1 cellular context compared by ENCODE assay signal in the genomic region with DNA sequence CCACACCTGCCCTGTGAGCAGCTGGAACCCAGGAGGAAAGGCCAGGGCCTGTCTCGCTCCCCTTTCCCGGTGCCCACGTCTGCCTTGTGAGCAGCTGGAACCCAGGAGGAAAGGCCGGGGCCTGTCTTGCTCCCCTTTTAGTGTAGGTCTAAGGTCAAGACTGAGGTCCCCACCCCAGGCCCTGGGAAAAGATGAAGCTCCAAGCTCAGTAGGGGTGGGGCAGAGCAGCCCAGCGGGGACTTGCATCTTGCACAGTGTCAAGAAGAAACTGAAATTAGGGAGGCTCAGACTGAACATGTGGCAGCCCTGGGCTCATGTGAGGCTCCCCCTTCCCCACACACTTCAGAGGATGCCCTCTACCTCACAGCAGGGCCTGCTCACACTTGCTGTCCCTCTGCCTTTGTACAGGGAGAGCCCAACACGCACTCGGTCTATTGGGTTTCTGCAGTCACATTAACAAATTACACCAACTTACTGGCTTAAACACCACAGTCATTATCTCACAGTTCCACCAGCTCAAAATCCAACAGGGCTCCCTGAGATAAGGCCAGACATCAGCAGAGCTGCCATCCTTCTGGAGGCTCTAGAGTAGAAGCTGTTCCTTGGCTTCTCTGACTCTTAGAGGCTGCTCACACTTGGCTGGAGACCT.
TF ChIP-seq lines count a peak whose summit lies in the region.

No MANE protein-coding gene starts in this region.

TF ChIP-seq in K562, 482 proteins besides CTCF, POLR2A, EP300 and RAD21 (continued from another document and continues in another):
- TF ChIP-seq, protein P1, sequence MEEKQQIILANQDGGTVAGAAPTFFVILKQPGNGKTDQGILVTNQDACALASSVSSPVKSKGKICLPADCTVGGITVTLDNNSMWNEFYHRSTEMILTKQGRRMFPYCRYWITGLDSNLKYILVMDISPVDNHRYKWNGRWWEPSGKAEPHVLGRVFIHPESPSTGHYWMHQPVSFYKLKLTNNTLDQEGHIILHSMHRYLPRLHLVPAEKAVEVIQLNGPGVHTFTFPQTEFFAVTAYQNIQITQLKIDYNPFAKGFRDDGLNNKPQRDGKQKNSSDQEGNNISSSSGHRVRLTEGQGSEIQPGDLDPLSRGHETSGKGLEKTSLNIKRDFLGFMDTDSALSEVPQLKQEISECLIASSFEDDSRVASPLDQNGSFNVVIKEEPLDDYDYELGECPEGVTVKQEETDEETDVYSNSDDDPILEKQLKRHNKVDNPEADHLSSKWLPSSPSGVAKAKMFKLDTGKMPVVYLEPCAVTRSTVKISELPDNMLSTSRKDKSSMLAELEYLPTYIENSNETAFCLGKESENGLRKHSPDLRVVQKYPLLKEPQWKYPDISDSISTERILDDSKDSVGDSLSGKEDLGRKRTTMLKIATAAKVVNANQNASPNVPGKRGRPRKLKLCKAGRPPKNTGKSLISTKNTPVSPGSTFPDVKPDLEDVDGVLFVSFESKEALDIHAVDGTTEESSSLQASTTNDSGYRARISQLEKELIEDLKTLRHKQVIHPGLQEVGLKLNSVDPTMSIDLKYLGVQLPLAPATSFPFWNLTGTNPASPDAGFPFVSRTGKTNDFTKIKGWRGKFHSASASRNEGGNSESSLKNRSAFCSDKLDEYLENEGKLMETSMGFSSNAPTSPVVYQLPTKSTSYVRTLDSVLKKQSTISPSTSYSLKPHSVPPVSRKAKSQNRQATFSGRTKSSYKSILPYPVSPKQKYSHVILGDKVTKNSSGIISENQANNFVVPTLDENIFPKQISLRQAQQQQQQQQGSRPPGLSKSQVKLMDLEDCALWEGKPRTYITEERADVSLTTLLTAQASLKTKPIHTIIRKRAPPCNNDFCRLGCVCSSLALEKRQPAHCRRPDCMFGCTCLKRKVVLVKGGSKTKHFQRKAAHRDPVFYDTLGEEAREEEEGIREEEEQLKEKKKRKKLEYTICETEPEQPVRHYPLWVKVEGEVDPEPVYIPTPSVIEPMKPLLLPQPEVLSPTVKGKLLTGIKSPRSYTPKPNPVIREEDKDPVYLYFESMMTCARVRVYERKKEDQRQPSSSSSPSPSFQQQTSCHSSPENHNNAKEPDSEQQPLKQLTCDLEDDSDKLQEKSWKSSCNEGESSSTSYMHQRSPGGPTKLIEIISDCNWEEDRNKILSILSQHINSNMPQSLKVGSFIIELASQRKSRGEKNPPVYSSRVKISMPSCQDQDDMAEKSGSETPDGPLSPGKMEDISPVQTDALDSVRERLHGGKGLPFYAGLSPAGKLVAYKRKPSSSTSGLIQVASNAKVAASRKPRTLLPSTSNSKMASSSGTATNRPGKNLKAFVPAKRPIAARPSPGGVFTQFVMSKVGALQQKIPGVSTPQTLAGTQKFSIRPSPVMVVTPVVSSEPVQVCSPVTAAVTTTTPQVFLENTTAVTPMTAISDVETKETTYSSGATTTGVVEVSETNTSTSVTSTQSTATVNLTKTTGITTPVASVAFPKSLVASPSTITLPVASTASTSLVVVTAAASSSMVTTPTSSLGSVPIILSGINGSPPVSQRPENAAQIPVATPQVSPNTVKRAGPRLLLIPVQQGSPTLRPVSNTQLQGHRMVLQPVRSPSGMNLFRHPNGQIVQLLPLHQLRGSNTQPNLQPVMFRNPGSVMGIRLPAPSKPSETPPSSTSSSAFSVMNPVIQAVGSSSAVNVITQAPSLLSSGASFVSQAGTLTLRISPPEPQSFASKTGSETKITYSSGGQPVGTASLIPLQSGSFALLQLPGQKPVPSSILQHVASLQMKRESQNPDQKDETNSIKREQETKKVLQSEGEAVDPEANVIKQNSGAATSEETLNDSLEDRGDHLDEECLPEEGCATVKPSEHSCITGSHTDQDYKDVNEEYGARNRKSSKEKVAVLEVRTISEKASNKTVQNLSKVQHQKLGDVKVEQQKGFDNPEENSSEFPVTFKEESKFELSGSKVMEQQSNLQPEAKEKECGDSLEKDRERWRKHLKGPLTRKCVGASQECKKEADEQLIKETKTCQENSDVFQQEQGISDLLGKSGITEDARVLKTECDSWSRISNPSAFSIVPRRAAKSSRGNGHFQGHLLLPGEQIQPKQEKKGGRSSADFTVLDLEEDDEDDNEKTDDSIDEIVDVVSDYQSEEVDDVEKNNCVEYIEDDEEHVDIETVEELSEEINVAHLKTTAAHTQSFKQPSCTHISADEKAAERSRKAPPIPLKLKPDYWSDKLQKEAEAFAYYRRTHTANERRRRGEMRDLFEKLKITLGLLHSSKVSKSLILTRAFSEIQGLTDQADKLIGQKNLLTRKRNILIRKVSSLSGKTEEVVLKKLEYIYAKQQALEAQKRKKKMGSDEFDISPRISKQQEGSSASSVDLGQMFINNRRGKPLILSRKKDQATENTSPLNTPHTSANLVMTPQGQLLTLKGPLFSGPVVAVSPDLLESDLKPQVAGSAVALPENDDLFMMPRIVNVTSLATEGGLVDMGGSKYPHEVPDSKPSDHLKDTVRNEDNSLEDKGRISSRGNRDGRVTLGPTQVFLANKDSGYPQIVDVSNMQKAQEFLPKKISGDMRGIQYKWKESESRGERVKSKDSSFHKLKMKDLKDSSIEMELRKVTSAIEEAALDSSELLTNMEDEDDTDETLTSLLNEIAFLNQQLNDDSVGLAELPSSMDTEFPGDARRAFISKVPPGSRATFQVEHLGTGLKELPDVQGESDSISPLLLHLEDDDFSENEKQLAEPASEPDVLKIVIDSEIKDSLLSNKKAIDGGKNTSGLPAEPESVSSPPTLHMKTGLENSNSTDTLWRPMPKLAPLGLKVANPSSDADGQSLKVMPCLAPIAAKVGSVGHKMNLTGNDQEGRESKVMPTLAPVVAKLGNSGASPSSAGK (IDR thresholded peaks at IDR 0.05), result no peak
- TF ChIP-seq PRPF4 (IDR thresholded peaks at IDR 0.05; ENCODE audit: insufficient read depth, low read depth, low read length, poor library complexity, severe bottlenecking) (no peak), ZNF197 (CRISPR knock-in tag; IDR thresholded peaks at IDR 0.05; ENCODE audit: low read depth) (0 out of 2 replicates have a peak, but pooled peaks have one; percentile 50), SP2 (IDR thresholded peaks at IDR 0.05; ENCODE audit: extremely low read depth, low read depth, low read length, poor library complexity, severe bottlenecking) (no peak), TCF3 (CRISPR knock-in tag; IDR thresholded peaks at IDR 0.05) (peak; percentile 97), MAZ (CRISPR knock-in tag; conservative IDR thresholded peaks at IDR 0.05 in 1 of 2, IDR thresholded peaks at IDR 0.05 in 1 of 2) (peak in 1 of 2 experiments; percentile 38; a peak in 1 of 4 replicates), POU5F1 (IDR thresholded peaks at IDR 0.05; ENCODE audit: borderline replicate concordance, low read depth, low read length, partially characterized antibody) (no peak), TEAD2 (tag; IDR thresholded peaks at IDR 0.05) (no peak), CBX5 (IDR thresholded peaks at IDR 0.05; ENCODE audit: borderline replicate concordance, low read depth) (no peak), KDM2B (CRISPR knock-in tag; IDR thresholded peaks at IDR 0.05) (no peak), RBM25 (IDR thresholded peaks at IDR 0.05; ENCODE audit: low read depth, low read length, severe bottlenecking) (no peak), ZKSCAN8 (CRISPR knock-in tag; IDR thresholded peaks at IDR 0.05) (no peak), ETS2 (tag; IDR thresholded peaks at IDR 0.05; ENCODE audit: borderline replicate concordance, poor library complexity, severe bottlenecking) (no peak), STAG1 (CRISPR knock-in tag; IDR thresholded peaks at IDR 0.05; ENCODE audit: borderline replicate concordance) (no peak), DPF2 (IDR thresholded peaks at IDR 0.05) (peak; percentile 94), HNRNPH1 (optimal IDR thresholded peaks at IDR 0.05; ENCODE audit: low read depth, low read length) (no peak), NELFE (IDR thresholded peaks at IDR 0.05; ENCODE audit: insufficient read depth, insufficient read length) (no peak), BHLHE40 (IDR thresholded peaks at IDR 0.05; ENCODE audit: low read length) (no peak), ZNF431 (CRISPR knock-in tag; IDR thresholded peaks at IDR 0.05) (no peak), HLTF (IDR thresholded peaks at IDR 0.05) (no peak), SOX6 (IDR thresholded peaks at IDR 0.05) (peak; percentile 87), ZNF583 (CRISPR knock-in tag; IDR thresholded peaks at IDR 0.05) (no peak), PTBP1 (IDR thresholded peaks at IDR 0.05; ENCODE audit: low read depth, low read length) (no peak), CREB1 (IDR thresholded peaks at IDR 0.05) (peak; percentile 23; the same call in 1 of the 2 replicates), CREB1 (CRISPR knock-in tag; IDR thresholded peaks at IDR 0.05) (no peak), KDM4B (IDR thresholded peaks at IDR 0.05; ENCODE audit: borderline replicate concordance in 2 of 2, low read depth in 1 of 2) (no peak), KDM5B (IDR thresholded peaks at IDR 0.05; ENCODE audit: insufficient replicate concordance, low read depth, low read length) (no peak), CHD4 (IDR thresholded peaks at IDR 0.05; ENCODE audit: insufficient read depth, insufficient replicate concordance, low read depth, low read length, poor library complexity, severe bottlenecking) (no peak), CC2D1A (IDR thresholded peaks at IDR 0.05) (peak; percentile 85; the same call in 1 of the 2 replicates), ZNF347 (CRISPR knock-in tag; IDR thresholded peaks at IDR 0.05; ENCODE audit: low read depth) (no peak), MAFG (tag; conservative IDR thresholded peaks at IDR 0.05) (no peak), ZC3H8 (IDR thresholded peaks at IDR 0.05) (no peak)
- TF ChIP-seq, protein P2, sequence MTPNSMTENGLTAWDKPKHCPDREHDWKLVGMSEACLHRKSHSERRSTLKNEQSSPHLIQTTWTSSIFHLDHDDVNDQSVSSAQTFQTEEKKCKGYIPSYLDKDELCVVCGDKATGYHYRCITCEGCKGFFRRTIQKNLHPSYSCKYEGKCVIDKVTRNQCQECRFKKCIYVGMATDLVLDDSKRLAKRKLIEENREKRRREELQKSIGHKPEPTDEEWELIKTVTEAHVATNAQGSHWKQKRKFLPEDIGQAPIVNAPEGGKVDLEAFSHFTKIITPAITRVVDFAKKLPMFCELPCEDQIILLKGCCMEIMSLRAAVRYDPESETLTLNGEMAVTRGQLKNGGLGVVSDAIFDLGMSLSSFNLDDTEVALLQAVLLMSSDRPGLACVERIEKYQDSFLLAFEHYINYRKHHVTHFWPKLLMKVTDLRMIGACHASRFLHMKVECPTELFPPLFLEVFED (CRISPR knock-in tag; conservative IDR thresholded peaks at IDR 0.05), result no peak
- TF ChIP-seq, protein P3, sequence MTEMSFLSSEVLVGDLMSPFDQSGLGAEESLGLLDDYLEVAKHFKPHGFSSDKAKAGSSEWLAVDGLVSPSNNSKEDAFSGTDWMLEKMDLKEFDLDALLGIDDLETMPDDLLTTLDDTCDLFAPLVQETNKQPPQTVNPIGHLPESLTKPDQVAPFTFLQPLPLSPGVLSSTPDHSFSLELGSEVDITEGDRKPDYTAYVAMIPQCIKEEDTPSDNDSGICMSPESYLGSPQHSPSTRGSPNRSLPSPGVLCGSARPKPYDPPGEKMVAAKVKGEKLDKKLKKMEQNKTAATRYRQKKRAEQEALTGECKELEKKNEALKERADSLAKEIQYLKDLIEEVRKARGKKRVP (CRISPR knock-in tag; IDR thresholded peaks at IDR 0.05), result no peak
- TF ChIP-seq, protein P4, sequence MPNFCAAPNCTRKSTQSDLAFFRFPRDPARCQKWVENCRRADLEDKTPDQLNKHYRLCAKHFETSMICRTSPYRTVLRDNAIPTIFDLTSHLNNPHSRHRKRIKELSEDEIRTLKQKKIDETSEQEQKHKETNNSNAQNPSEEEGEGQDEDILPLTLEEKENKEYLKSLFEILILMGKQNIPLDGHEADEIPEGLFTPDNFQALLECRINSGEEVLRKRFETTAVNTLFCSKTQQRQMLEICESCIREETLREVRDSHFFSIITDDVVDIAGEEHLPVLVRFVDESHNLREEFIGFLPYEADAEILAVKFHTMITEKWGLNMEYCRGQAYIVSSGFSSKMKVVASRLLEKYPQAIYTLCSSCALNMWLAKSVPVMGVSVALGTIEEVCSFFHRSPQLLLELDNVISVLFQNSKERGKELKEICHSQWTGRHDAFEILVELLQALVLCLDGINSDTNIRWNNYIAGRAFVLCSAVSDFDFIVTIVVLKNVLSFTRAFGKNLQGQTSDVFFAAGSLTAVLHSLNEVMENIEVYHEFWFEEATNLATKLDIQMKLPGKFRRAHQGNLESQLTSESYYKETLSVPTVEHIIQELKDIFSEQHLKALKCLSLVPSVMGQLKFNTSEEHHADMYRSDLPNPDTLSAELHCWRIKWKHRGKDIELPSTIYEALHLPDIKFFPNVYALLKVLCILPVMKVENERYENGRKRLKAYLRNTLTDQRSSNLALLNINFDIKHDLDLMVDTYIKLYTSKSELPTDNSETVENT (CRISPR knock-in tag; IDR thresholded peaks at IDR 0.05), result no peak
- TF ChIP-seq, protein P5, sequence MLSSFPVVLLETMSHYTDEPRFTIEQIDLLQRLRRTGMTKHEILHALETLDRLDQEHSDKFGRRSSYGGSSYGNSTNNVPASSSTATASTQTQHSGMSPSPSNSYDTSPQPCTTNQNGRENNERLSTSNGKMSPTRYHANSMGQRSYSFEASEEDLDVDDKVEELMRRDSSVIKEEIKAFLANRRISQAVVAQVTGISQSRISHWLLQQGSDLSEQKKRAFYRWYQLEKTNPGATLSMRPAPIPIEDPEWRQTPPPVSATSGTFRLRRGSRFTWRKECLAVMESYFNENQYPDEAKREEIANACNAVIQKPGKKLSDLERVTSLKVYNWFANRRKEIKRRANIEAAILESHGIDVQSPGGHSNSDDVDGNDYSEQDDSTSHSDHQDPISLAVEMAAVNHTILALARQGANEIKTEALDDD (IDR thresholded peaks at IDR 0.05), result no peak
- TF ChIP-seq, protein P6, sequence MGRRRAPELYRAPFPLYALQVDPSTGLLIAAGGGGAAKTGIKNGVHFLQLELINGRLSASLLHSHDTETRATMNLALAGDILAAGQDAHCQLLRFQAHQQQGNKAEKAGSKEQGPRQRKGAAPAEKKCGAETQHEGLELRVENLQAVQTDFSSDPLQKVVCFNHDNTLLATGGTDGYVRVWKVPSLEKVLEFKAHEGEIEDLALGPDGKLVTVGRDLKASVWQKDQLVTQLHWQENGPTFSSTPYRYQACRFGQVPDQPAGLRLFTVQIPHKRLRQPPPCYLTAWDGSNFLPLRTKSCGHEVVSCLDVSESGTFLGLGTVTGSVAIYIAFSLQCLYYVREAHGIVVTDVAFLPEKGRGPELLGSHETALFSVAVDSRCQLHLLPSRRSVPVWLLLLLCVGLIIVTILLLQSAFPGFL (CRISPR knock-in tag; IDR thresholded peaks at IDR 0.05), result no peak
- TF ChIP-seq, protein P7, sequence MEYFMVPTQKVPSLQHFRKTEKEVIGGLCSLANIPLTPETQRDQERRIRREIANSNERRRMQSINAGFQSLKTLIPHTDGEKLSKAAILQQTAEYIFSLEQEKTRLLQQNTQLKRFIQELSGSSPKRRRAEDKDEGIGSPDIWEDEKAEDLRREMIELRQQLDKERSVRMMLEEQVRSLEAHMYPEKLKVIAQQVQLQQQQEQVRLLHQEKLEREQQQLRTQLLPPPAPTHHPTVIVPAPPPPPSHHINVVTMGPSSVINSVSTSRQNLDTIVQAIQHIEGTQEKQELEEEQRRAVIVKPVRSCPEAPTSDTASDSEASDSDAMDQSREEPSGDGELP (CRISPR knock-in tag; IDR thresholded peaks at IDR 0.05; ENCODE audit: borderline replicate concordance), result no peak
- TF ChIP-seq, protein P8, sequence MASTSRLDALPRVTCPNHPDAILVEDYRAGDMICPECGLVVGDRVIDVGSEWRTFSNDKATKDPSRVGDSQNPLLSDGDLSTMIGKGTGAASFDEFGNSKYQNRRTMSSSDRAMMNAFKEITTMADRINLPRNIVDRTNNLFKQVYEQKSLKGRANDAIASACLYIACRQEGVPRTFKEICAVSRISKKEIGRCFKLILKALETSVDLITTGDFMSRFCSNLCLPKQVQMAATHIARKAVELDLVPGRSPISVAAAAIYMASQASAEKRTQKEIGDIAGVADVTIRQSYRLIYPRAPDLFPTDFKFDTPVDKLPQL (IDR thresholded peaks at IDR 0.05; ENCODE audit: extremely low read depth, insufficient read length), result no peak
